Comparison of ENCODE assay signal across 10 cellular contexts in genomic region chr10:62456611-62457101, GRCh38.
DNase-seq lines count a peak whose midpoint lies in the region; ATAC-seq, FAIRE-seq and TF ChIP-seq lines count a peak whose summit lies in the region.
"Had no signal": no experiment of that assay in that cellular context is flagged by ENCODE, and none has a peak within 500 bp of the region (broad histone marks: within the 10 kb centered on the region; RNA-seq: fewer than 3 reads in every experiment).

No MANE protein-coding gene starts in this region.

- no peak overlapping the region for H3K27ac ChIP-seq in coronary artery

- ATAC-seq in GM19455 (IDR thresholded peaks at IDR 0.05; ENCODE audit: unreplicated experiment): peak; percentile 99
- peak; percentile 99 for ATAC-seq in HG03135 (IDR thresholded peaks at IDR 0.05; ENCODE audit: unreplicated experiment)
- ATAC-seq: Panc1 had no signal

- no peaks in the 10 kb centered on the region for H3K27me3 ChIP-seq in bronchial epithelial cell (ENCODE audit: control insufficient read depth, insufficient read depth, low read length)

- peak; percentile 43 for FAIRE-seq in bronchial epithelial cell (lab: Jason Lieb, UNC)
- FAIRE-seq: keratinocyte had no signal

- H3K4me3 ChIP-seq in bronchial epithelial cell (ENCODE audit: low read depth, low read length) (no peak overlapping the region), coronary artery (no peak overlapping the region)

- DNase-seq in EH (ENCODE audit: low read depth) (peak; percentile 16), bronchial epithelial cell (ENCODE audit: low read depth) (no peak), NCI-H1105 (lab: John Stamatoyannopoulos, UW) (no peak), NCI-H146 treated with DMSO at 0.1 percent for 48 hours (lab: John Stamatoyannopoulos, UW; ENCODE audit: unreplicated experiment) (no peak), coronary artery (ENCODE audit: low spot score) (no peak), cortex of kidney (lab: John Stamatoyannopoulos, UW) (no peak)

- TF ChIP-seq CTCF in bronchial epithelial cell (IDR thresholded peaks at IDR 0.05; ENCODE audit: insufficient read depth, low read length, severe bottlenecking) (no peak), coronary artery (IDR thresholded peaks at IDR 0.05) (no peak)

- no peaks in the 10 kb centered on the region for H3K36me3 ChIP-seq in bronchial epithelial cell (ENCODE audit: control insufficient read depth, insufficient read depth, low read length)
